5 cellular contexts compared by ENCODE assay signal in genomic region chr17:59733697-59734096, GRCh38.
"Had no signal": no experiment of that assay in that cellular context is flagged by ENCODE, and none has a peak within 500 bp of the region (broad histone marks: within the 10 kb centered on the region; RNA-seq: fewer than 3 reads in every experiment).

No MANE protein-coding gene starts in this region.

- H3K9me3 ChIP-seq: HAP-1 had no signal

- H3K4me3 ChIP-seq: GM23248, HAP-1 had no signal

- H2AFZ ChIP-seq: GM23248 had no signal

- DNase-seq: GM23248, GOT3, H7, HFFc6 had no signal

- H3K27ac ChIP-seq: GM23248 had no signal

- H3K9ac ChIP-seq: GM23248 had no signal
